Comparison of ENCODE assay signal across 8 cellular contexts in the genomic region with DNA sequence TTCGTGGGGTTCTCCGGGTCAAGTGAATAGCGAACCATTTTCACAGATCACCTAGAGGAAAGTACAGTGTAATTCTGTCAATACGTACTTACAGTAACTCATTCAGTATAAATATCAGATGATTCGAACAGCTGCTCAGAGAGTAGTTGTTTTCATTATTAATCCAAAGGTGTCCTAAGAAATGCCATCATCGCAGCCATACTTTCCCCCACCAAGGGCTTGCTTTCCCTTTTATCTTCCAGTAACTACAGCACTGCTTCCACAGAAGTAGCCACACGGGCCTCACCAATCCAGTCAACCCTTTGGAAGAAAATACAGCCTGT. TPM values are rescaled to one million over a fixed set of nuclear protein-coding genes. Genes with fewer than 3 reads are reported as not detected.
A peak's percentile ranks its signal among the peaks of the same experiment; 100 is the strongest.
DNase-seq lines count a peak whose midpoint lies in the region; ATAC-seq and TF ChIP-seq lines count a peak whose summit lies in the region.

No MANE protein-coding gene starts in this region.

- H3K4me3 Mint-ChIP-seq in CD8-positive, alpha-beta T cell, result peak overlapping the region; percentile 97
- H3K4me3 Mint-ChIP-seq in endothelial cell (ENCODE audit: unreplicated experiment), result peak overlapping the region; percentile 100

- H3K27me3 ChIP-seq in CD8-positive, alpha-beta T cell (ENCODE audit: insufficient read depth, low read length), result no peaks in the 10 kb centered on the region
- H3K27me3 ChIP-seq in OCI-LY3 (ENCODE audit: low read depth, low read length) (no peaks in the 10 kb centered on the region), osteoblast (ENCODE audit: insufficient read depth, low read length) (no peaks in the 10 kb centered on the region)

- peak overlapping the region; percentile 78 for H3K27ac ChIP-seq in CD8-positive, alpha-beta T cell (ENCODE audit: low read depth, low read length)
- H3K27ac ChIP-seq in OCI-LY3 (ENCODE audit: low read length) (peak overlapping the region; percentile 79), osteoblast (ENCODE audit: low read depth, low read length) (peak overlapping the region; percentile 94)

- no peak for TF ChIP-seq CTCF in CD8-positive, alpha-beta T cell (IDR thresholded peaks at IDR 0.05)
- TF ChIP-seq CTCF in OCI-LY3 (IDR thresholded peaks at IDR 0.05; ENCODE audit: low read depth, low read length) (no peak), endothelial cell (IDR thresholded peaks at IDR 0.05; ENCODE audit: unreplicated experiment) (no peak), osteoblast (IDR thresholded peaks at IDR 0.05; ENCODE audit: extremely low read depth, low read depth, low read length) (no peak)

- H2AFZ ChIP-seq in OCI-LY3 (ENCODE audit: low read depth, low read length) (no peak overlapping the region), osteoblast (ENCODE audit: low read length) (peak overlapping the region; percentile 63)

- no peak for ATAC-seq in CD8-positive, alpha-beta T cell
- no peak for ATAC-seq in HG02885 (IDR thresholded peaks at IDR 0.05; ENCODE audit: poor library complexity, unreplicated experiment)

- peaks cover 58% of the 10 kb centered on the region for H3K36me3 Mint-ChIP-seq in CD8-positive, alpha-beta T cell
- H3K36me3 Mint-ChIP-seq in endothelial cell (ENCODE audit: low read depth, unreplicated experiment), result peaks cover 34% of the 10 kb centered on the region

- peak overlapping the region; percentile 93 for H3K9ac ChIP-seq in OCI-LY3 (ENCODE audit: low read length)

- CTCF ChIA-PET in CD8-positive, alpha-beta T cell (lab: Charles Lee), result no interaction called here

- intact Hi-C loops in CD8-positive, alpha-beta T cell (cut with DNase I, micrococcal nuclease), result loop anchor here (2.0 to 5.0 kb wide), 2 partner anchors 543 to 549 kb away; no protein-coding TSS in a partner anchor

- H3K4me2 ChIP-seq in OCI-LY3 (ENCODE audit: low read length), result peak overlapping the region; percentile 87
- peak overlapping the region; percentile 97 for H3K4me2 ChIP-seq in osteoblast (ENCODE audit: insufficient read depth, low read length)

- peaks cover 17% of the 10 kb centered on the region for H3K36me3 ChIP-seq in CD8-positive, alpha-beta T cell (ENCODE audit: insufficient read depth, low read length)
- H3K36me3 ChIP-seq in OCI-LY3 (replicated peaks; ENCODE audit: low read depth, low read length), result peaks cover 45% of the 10 kb centered on the region
- peaks cover 42% of the 10 kb centered on the region for H3K36me3 ChIP-seq in osteoblast (ENCODE audit: insufficient read depth, low read length)

- peaks cover 52% of the 10 kb centered on the region for H3K4me1 Mint-ChIP-seq in CD8-positive, alpha-beta T cell (ENCODE audit: low read depth)
- H3K4me1 Mint-ChIP-seq in endothelial cell (ENCODE audit: unreplicated experiment), result peaks cover 37% of the 10 kb centered on the region

- POLR2A ChIA-PET in CD8-positive, alpha-beta T cell (lab: Charles Lee), result no interaction called here

- H3K9me3 ChIP-seq in CD8-positive, alpha-beta T cell (ENCODE audit: low read length), result no peaks in the 10 kb centered on the region
- H3K9me3 ChIP-seq in OCI-LY3 (ENCODE audit: insufficient read depth, low read length), result no peaks in the 10 kb centered on the region
- H3K9me3 ChIP-seq in osteoblast (ENCODE audit: low read depth, low read length), result no peaks in the 10 kb centered on the region

- DNase-seq in CD8-positive, alpha-beta T cell, result no peak
- DNase-seq in endothelial cell (ENCODE audit: low spot score) (no peak), osteoblast (ENCODE audit: insufficient read length, low spot score, missing footprints) (no peak), SHP77 (lab: John Stamatoyannopoulos, UW) (no peak), SK-N-DZ (ENCODE audit: low spot score) (no peak)
- DNase-seq in activated CD4-positive, alpha-beta T cell treated with anti-CD3 and anti-CD28 coated beads, Interleukin-2, amount 50 U/mL, for 4 hours, result no peak

- no peaks in the 10 kb centered on the region for H3K9me3 Mint-ChIP-seq in CD8-positive, alpha-beta T cell
- H3K9me3 Mint-ChIP-seq in endothelial cell (ENCODE audit: unreplicated experiment), result no peaks in the 10 kb centered on the region

- H3K79me2 ChIP-seq in OCI-LY3 (ENCODE audit: low read length) (peaks cover 36% of the 10 kb centered on the region), osteoblast (ENCODE audit: insufficient read depth, low read length) (peaks cover 27% of the 10 kb centered on the region)

- H4K20me1 ChIP-seq in OCI-LY3 (ENCODE audit: insufficient read depth, low read length), result peaks cover 39% of the 10 kb centered on the region
- H4K20me1 ChIP-seq in osteoblast (ENCODE audit: insufficient read depth, low read length), result peaks cover 30% of the 10 kb centered on the region

- peak overlapping the region; percentile 98 for H3K27ac Mint-ChIP-seq in CD8-positive, alpha-beta T cell
- H3K27ac Mint-ChIP-seq in endothelial cell (ENCODE audit: unreplicated experiment), result peak overlapping the region; percentile 100

- peak overlapping the region; percentile 86 for H3K4me3 ChIP-seq in CD8-positive, alpha-beta T cell (ENCODE audit: low read depth, low read length)
- H3K4me3 ChIP-seq in OCI-LY3 (ENCODE audit: low read length), result peak overlapping the region; percentile 82
- peak overlapping the region; percentile 98 for H3K4me3 ChIP-seq in osteoblast (ENCODE audit: insufficient read depth, low read length)

- H3K27me3 Mint-ChIP-seq in CD8-positive, alpha-beta T cell (ENCODE audit: low read depth), result no peaks in the 10 kb centered on the region
- peaks cover 5% of the 10 kb centered on the region for H3K27me3 Mint-ChIP-seq in endothelial cell (ENCODE audit: unreplicated experiment)

- peaks cover 33% of the 10 kb centered on the region for H3K4me1 ChIP-seq in CD8-positive, alpha-beta T cell (ENCODE audit: insufficient read depth, low read length)
- H3K4me1 ChIP-seq in OCI-LY3 (ENCODE audit: low read length) (peaks cover 44% of the 10 kb centered on the region), osteoblast (ENCODE audit: insufficient read depth, low read length) (peaks cover 30% of the 10 kb centered on the region)

RNA-seq across cellular contexts. Expression of a gene that starts 0.8 kb away (rescaled TPM):
- 1,000 to 10,000 TPM; 2,798 to 2,945 TPM for total RNA-seq in CD8-positive, alpha-beta T cell
- total RNA-seq in endothelial cell (ENCODE audit: unreplicated experiment) (2,115 TPM), osteoblast (1,315 and 1,434 TPM in 2 replicates)
- polyA plus RNA-seq in SK-N-DZ (2014; cell fraction: cytosol; rRNA removed), result 1,869 and 2,425 TPM in 2 replicates
- polyA plus RNA-seq in SK-N-DZ (2014; cell fraction: nucleus; rRNA removed), result 1,649 and 1,835 TPM in 2 replicates

RNA-seq across cellular contexts. Expression of a gene that starts 4.5 kb away (rescaled TPM):
- total RNA-seq in CD8-positive, alpha-beta T cell, result 10 to 100 TPM; 40.9 to 44.1 TPM
- total RNA-seq in endothelial cell (ENCODE audit: unreplicated experiment) (33.2 TPM), osteoblast (16.5 and 16.6 TPM in 2 replicates)
- 73.1 and 87.7 TPM in 2 replicates for polyA plus RNA-seq in SK-N-DZ (2014; cell fraction: cytosol; rRNA removed)
- 44.2 and 62.9 TPM in 2 replicates for polyA plus RNA-seq in SK-N-DZ (2014; cell fraction: nucleus; rRNA removed)

RNA-seq across cellular contexts. Expression of a gene that starts 31.1 kb away (rescaled TPM):
- 10 to 100 TPM; 49.4 to 52.9 TPM for total RNA-seq in CD8-positive, alpha-beta T cell
- total RNA-seq in endothelial cell (ENCODE audit: unreplicated experiment), result 73.6 TPM
- 50.7 and 85.5 TPM in 2 replicates for total RNA-seq in osteoblast
- polyA plus RNA-seq in SK-N-DZ (2014; cell fraction: cytosol; rRNA removed), result 29.4 and 35.8 TPM in 2 replicates
- polyA plus RNA-seq in SK-N-DZ (2014; cell fraction: nucleus; rRNA removed), result 8.0 and 14.2 TPM in 2 replicates
